Comparison of ENCODE assay signal across 33 cellular contexts in the genomic region with DNA sequence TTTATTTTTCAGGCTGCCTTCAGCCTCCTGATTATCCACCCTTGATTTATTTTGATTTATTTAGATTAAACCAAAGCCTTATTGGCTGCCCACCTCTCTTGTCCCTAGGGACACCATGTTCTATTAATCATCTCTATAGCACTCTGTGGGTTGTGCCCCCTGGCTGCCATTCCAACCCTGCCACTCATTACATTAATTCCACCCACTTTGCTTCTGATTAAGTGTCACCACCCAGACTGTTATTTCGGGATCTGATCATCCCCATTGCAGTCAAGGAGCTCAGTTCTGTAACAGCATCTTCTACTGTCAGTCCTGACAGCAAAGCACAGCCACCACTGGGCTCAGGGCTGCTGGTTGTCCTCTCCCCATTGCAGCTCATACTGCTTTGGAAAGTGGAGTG.
DNase-seq lines count a peak whose midpoint lies in the region; ATAC-seq and TF ChIP-seq lines count a peak whose summit lies in the region.
"Had no signal": no experiment of that assay in that cellular context is flagged by ENCODE, and none has a peak within 500 bp of the region (broad histone marks: within the 10 kb centered on the region; RNA-seq: fewer than 3 reads in every experiment).

No MANE protein-coding gene starts in this region.

- H3K4me3 ChIP-seq in lower lobe of right lung (no peak overlapping the region), upper lobe of left lung (no peak overlapping the region)
- H3K4me3 ChIP-seq: A549; BLaER1; BLaER1 treated with 17β-estradiol and CSF1 and Interleukin-3, amounts not matched to agents 10 nM and 100 nM had no signal

- no peak for TF ChIP-seq POLR2A in upper lobe of left lung (IDR thresholded peaks at IDR 0.05)

- H3K36me3 Mint-ChIP-seq in activated T-cell treated with anti-CD3 and anti-CD28 coated beads, Interleukin-2, amount 50 U/mL, for 72 hours (ENCODE audit: insufficient read depth in 2 of 2): no peaks in the 10 kb centered on the region
- H3K36me3 Mint-ChIP-seq: CD14-positive monocyte; CD4-positive, alpha-beta memory T cell; CD4-positive, CD25-positive, alpha-beta regulatory T cell; CD8-positive, alpha-beta memory T cell; CD8-positive, alpha-beta T cell had no signal

- intact Hi-C loops in head of caudate nucleus (cut with DNase I): no loop called here
- intact Hi-C loops in lower lobe of right lung (cut with DNase I): no loop called here

- H3K27me3 ChIP-seq in lower lobe of right lung (ENCODE audit: low read depth): no peaks in the 10 kb centered on the region
- H3K27me3 ChIP-seq in upper lobe of left lung: no peaks in the 10 kb centered on the region
- H3K27me3 ChIP-seq: BE2C; BLaER1; BLaER1 treated with 17β-estradiol and CSF1 and Interleukin-3, amounts not matched to agents 10 nM and 100 nM had no signal

- no peak for TF ChIP-seq CTCF in lower lobe of right lung (IDR thresholded peaks at IDR 0.05)
- TF ChIP-seq CTCF in upper lobe of left lung (IDR thresholded peaks at IDR 0.05): no peak

- no peak overlapping the region for H3K27ac Mint-ChIP-seq in activated T-cell treated with anti-CD3 and anti-CD28 coated beads, Interleukin-2, amount 50 U/mL, for 72 hours
- H3K27ac Mint-ChIP-seq: B cell; CD4-positive, alpha-beta memory T cell; CD4-positive, alpha-beta T cell; CD4-positive, CD25-positive, alpha-beta regulatory T cell; CD8-positive, alpha-beta memory T cell; CD8-positive, alpha-beta T cell had no signal

- peak overlapping the region; percentile 27 for H3K27ac ChIP-seq in caudate nucleus (ENCODE audit: low read depth, low read length)
- H3K27ac ChIP-seq in lower lobe of right lung: no peak overlapping the region
- H3K27ac ChIP-seq in upper lobe of left lung: no peak overlapping the region
- H3K27ac ChIP-seq: 22Rv1; A549; BLaER1; BLaER1 treated with 17β-estradiol and CSF1 and Interleukin-3, amounts not matched to agents 10 nM and 100 nM; C4-2B had no signal

- WGBS in upper lobe of left lung, 2 donors: 75 to 89% methylated on average over 1 of the region's 1 CpG

- DNase-seq in caudate nucleus (lab: John Stamatoyannopoulos, UW) (peak in 38 of 61 donors; percentile 2 to 84 (median 32)), head of caudate nucleus (peak in 39 of 42 donors; percentile 6 to 85 (median 52)), putamen (ENCODE audit: low spot score) (peak; percentile 74), lower lobe of right lung (no peak), upper lobe of left lung (no peak)
- no peak for DNase-seq in activated T-cell treated with anti-CD3 and anti-CD28 coated beads, Interleukin-2, amount 50 U/mL, for 72 hours
- DNase-seq: 8988T; ACHN; AML-193; BE2C; C1 segment of cervical spinal cord; Caco-2; Calu3; CD4-positive, alpha-beta memory T cell; CD4-positive, alpha-beta T cell; CD4-positive, CD25-positive, alpha-beta regulatory T cell; CD8-positive, alpha-beta memory T cell; CD8-positive, alpha-beta T cell; COR-L47; DMS 273 treated with DMSO at 0.1 percent for 48 hours; DMS153; DMS53; DMS79; DMS79 treated with DMSO at 0.1 percent for 48 hours; DND-41; EL had no signal

- H3K9me3 Mint-ChIP-seq in activated T-cell treated with anti-CD3 and anti-CD28 coated beads, Interleukin-2, amount 50 U/mL, for 72 hours: peaks cover 0 to 2% of the 10 kb centered on the region in 2 donors

- TF ChIP-seq EP300 in upper lobe of left lung (IDR thresholded peaks at IDR 0.05): no peak

- no peak for ATAC-seq in activated T-cell treated with anti-CD3 and anti-CD28 coated beads, Interleukin-2, amount 50 U/mL, for 72 hours (replicated peaks in 1 of 2)
- ATAC-seq in lower lobe of right lung (no peak), upper lobe of left lung (ENCODE audit: low FRiP score in 2 of 2) (no peak)
- ATAC-seq: A549; CD8-positive, alpha-beta T cell had no signal

- no peaks in the 10 kb centered on the region for H3K4me1 ChIP-seq in lower lobe of right lung
- no peaks in the 10 kb centered on the region for H3K4me1 ChIP-seq in upper lobe of left lung
- H3K4me1 ChIP-seq: A549; BE2C; BLaER1; BLaER1 treated with 17β-estradiol and CSF1 and Interleukin-3, amounts not matched to agents 10 nM and 100 nM; Caco-2 had no signal

- H3K36me3 ChIP-seq in lower lobe of right lung (no peaks in the 10 kb centered on the region), upper lobe of left lung (no peaks in the 10 kb centered on the region)
- H3K36me3 ChIP-seq: BE2C; BLaER1; BLaER1 treated with 17β-estradiol and CSF1 and Interleukin-3, amounts not matched to agents 10 nM and 100 nM had no signal

- no peak overlapping the region for H3K4me3 Mint-ChIP-seq in activated T-cell treated with anti-CD3 and anti-CD28 coated beads, Interleukin-2, amount 50 U/mL, for 72 hours
- H3K4me3 Mint-ChIP-seq: B cell; CD14-positive monocyte; CD4-positive, alpha-beta memory T cell; CD4-positive, alpha-beta T cell; CD4-positive, CD25-positive, alpha-beta regulatory T cell; CD8-positive, alpha-beta memory T cell; CD8-positive, alpha-beta T cell had no signal

- H3K27me3 Mint-ChIP-seq in activated T-cell treated with anti-CD3 and anti-CD28 coated beads, Interleukin-2, amount 50 U/mL, for 72 hours (ENCODE audit: low read depth): no peaks in the 10 kb centered on the region
- H3K27me3 Mint-ChIP-seq: B cell; CD4-positive, alpha-beta T cell; CD4-positive, CD25-positive, alpha-beta regulatory T cell; CD8-positive, alpha-beta memory T cell had no signal

- no peaks in the 10 kb centered on the region for H3K4me1 Mint-ChIP-seq in activated T-cell treated with anti-CD3 and anti-CD28 coated beads, Interleukin-2, amount 50 U/mL, for 72 hours (ENCODE audit: low read depth)
- H3K4me1 Mint-ChIP-seq: B cell; CD14-positive monocyte; CD4-positive, alpha-beta memory T cell; CD4-positive, CD25-positive, alpha-beta regulatory T cell; CD8-positive, alpha-beta memory T cell had no signal

- H3K9me3 ChIP-seq in lower lobe of right lung: no peaks in the 10 kb centered on the region
- H3K9me3 ChIP-seq in upper lobe of left lung: no peaks in the 10 kb centered on the region
- H3K9me3 ChIP-seq: A549, BE2C, BLaER1, Caco-2 had no signal

Comparison
In these comparisons a context has a peak if more than half of its experiments do, and no peak if none do; other contexts are left out.
1. DNase-seq: peak in caudate nucleus (38 of 61), head of caudate nucleus (39 of 42) and putamen (single experiment); none in activated T-cell treated with anti-CD3 and anti-CD28 coated beads, Interleukin-2, amount 50 U/mL, for 72 hours (0 of 2), lower lobe of right lung (single experiment) and upper lobe of left lung (0 of 2).